In the genomic region with DNA sequence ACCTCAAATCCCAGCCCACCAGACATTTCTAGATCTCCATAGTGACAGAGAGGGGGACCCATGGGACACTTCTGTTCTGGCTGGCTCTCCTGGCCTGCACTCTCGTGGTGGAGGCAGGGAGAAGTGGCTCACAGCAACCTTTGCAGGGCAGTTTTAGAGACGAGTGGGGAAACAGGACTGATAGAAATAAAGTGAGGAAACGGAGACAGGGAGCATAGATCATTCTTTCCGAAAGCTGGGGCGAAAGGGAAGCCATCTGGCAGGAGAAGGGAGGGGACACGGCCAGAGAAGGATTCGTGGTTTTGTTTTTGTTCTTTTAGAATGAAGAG, we compare ENCODE assay signal across 1 cellular context.
TF ChIP-seq lines count a peak whose summit lies in the region.

No MANE protein-coding gene starts in this region.

TF ChIP-seq in H1, 55 proteins besides CTCF, POLR2A, EP300 and RAD21:
- no peak for TF ChIP-seq YY1 (IDR thresholded peaks at IDR 0.05; ENCODE audit: low read depth, low read length)
- TF ChIP-seq, protein P1, sequence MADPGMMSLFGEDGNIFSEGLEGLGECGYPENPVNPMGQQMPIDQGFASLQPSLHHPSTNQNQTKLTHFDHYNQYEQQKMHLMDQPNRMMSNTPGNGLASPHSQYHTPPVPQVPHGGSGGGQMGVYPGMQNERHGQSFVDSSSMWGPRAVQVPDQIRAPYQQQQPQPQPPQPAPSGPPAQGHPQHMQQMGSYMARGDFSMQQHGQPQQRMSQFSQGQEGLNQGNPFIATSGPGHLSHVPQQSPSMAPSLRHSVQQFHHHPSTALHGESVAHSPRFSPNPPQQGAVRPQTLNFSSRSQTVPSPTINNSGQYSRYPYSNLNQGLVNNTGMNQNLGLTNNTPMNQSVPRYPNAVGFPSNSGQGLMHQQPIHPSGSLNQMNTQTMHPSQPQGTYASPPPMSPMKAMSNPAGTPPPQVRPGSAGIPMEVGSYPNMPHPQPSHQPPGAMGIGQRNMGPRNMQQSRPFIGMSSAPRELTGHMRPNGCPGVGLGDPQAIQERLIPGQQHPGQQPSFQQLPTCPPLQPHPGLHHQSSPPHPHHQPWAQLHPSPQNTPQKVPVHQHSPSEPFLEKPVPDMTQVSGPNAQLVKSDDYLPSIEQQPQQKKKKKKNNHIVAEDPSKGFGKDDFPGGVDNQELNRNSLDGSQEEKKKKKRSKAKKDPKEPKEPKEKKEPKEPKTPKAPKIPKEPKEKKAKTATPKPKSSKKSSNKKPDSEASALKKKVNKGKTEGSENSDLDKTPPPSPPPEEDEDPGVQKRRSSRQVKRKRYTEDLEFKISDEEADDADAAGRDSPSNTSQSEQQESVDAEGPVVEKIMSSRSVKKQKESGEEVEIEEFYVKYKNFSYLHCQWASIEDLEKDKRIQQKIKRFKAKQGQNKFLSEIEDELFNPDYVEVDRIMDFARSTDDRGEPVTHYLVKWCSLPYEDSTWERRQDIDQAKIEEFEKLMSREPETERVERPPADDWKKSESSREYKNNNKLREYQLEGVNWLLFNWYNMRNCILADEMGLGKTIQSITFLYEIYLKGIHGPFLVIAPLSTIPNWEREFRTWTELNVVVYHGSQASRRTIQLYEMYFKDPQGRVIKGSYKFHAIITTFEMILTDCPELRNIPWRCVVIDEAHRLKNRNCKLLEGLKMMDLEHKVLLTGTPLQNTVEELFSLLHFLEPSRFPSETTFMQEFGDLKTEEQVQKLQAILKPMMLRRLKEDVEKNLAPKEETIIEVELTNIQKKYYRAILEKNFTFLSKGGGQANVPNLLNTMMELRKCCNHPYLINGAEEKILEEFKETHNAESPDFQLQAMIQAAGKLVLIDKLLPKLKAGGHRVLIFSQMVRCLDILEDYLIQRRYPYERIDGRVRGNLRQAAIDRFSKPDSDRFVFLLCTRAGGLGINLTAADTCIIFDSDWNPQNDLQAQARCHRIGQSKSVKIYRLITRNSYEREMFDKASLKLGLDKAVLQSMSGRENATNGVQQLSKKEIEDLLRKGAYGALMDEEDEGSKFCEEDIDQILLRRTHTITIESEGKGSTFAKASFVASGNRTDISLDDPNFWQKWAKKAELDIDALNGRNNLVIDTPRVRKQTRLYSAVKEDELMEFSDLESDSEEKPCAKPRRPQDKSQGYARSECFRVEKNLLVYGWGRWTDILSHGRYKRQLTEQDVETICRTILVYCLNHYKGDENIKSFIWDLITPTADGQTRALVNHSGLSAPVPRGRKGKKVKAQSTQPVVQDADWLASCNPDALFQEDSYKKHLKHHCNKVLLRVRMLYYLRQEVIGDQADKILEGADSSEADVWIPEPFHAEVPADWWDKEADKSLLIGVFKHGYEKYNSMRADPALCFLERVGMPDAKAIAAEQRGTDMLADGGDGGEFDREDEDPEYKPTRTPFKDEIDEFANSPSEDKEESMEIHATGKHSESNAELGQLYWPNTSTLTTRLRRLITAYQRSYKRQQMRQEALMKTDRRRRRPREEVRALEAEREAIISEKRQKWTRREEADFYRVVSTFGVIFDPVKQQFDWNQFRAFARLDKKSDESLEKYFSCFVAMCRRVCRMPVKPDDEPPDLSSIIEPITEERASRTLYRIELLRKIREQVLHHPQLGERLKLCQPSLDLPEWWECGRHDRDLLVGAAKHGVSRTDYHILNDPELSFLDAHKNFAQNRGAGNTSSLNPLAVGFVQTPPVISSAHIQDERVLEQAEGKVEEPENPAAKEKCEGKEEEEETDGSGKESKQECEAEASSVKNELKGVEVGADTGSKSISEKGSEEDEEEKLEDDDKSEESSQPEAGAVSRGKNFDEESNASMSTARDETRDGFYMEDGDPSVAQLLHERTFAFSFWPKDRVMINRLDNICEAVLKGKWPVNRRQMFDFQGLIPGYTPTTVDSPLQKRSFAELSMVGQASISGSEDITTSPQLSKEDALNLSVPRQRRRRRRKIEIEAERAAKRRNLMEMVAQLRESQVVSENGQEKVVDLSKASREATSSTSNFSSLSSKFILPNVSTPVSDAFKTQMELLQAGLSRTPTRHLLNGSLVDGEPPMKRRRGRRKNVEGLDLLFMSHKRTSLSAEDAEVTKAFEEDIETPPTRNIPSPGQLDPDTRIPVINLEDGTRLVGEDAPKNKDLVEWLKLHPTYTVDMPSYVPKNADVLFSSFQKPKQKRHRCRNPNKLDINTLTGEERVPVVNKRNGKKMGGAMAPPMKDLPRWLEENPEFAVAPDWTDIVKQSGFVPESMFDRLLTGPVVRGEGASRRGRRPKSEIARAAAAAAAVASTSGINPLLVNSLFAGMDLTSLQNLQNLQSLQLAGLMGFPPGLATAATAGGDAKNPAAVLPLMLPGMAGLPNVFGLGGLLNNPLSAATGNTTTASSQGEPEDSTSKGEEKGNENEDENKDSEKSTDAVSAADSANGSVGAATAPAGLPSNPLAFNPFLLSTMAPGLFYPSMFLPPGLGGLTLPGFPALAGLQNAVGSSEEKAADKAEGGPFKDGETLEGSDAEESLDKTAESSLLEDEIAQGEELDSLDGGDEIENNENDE (IDR thresholded peaks at IDR 0.05; ENCODE audit: insufficient replicate concordance, low read length), result no peak
- TF ChIP-seq JUN (IDR thresholded peaks at IDR 0.05; ENCODE audit: low read depth, low read length), result no peak
